9 cellular contexts compared by ENCODE assay signal in the genomic region with DNA sequence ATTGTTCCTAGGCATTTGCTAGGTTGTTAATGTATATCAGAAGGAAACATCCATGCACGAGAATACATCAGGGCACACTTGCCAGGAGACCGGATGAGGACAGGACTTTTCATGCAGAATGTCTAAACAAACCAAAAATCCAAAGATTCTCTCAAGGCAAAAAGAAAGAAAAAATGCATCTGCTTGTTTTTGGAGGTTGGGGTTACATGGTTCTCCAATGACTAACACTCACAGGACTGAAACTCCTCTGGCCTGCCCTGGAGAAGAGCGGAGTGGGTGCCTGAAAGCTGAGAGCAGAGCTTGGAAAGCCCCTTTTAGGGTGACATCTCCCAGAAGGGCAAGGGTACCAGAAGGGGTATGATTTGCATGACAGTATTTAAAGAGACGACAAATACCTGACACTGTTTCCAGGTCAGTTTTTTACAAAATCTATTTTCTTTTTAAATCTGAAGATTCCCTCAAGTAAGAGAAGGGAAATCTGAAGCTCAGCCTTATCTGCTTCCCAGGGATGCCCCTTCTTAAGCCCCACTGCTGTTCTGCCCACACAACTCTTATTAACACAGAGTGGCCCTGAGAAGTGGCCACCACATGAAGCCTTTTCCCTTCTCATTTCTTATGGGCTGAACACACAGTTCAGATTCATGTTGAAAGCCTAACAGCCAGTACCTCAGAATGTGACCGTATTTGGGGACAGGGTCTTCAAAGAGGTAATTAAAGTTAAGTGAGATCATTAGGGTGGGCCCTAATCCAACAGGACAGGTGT.
DNase-seq lines count a peak whose midpoint lies in the region; ATAC-seq, FAIRE-seq and TF ChIP-seq lines count a peak whose summit lies in the region.
"Had no signal": no experiment of that assay in that cellular context is flagged by ENCODE, and none has a peak within 500 bp of the region (broad histone marks: within the 10 kb centered on the region; RNA-seq: fewer than 3 reads in every experiment).

No MANE protein-coding gene starts in this region.

- H3K27ac Mint-ChIP-seq in activated naive CD4-positive, alpha-beta T cell treated with anti-CD3 and anti-CD28 coated beads, Interleukin-2, amount 50 U/mL, for 72 hours, result peak overlapping the region in 1 of 2 donors; percentile 55
- H3K27ac Mint-ChIP-seq in activated naive CD4-positive, alpha-beta T cell treated with anti-CD3 and anti-CD28 coated beads, Interleukin-2, amount 10 ng/mL, durations not matched to agents 7 days and 5 days, result no peak overlapping the region
- no peak overlapping the region for H3K27ac Mint-ChIP-seq in endodermal cell

- peak overlapping the region; percentile 35 for H3K9ac ChIP-seq in adipocyte (ENCODE audit: low read length)
- H3K9ac ChIP-seq in endodermal cell (ENCODE audit: extremely low read depth, low read length, poor library complexity, severe bottlenecking), result no peak overlapping the region

- H3K4me1 Mint-ChIP-seq in activated naive CD4-positive, alpha-beta T cell treated with anti-CD3 and anti-CD28 coated beads, Interleukin-2, amount 10 ng/mL, durations not matched to agents 7 days and 5 days, result no peaks in the 10 kb centered on the region
- H3K4me1 Mint-ChIP-seq in endodermal cell, result peaks cover 12% of the 10 kb centered on the region

- H3K4me1 ChIP-seq in adipocyte (ENCODE audit: control insufficient read depth, insufficient read depth, low read length) (peaks cover 35% of the 10 kb centered on the region), endodermal cell (ENCODE audit: control insufficient read depth, insufficient read depth, low read length) (peaks cover 3% of the 10 kb centered on the region), left lung (no peaks in the 10 kb centered on the region)

- H3K36me3 Mint-ChIP-seq in activated naive CD4-positive, alpha-beta T cell treated with anti-CD3 and anti-CD28 coated beads, Interleukin-2, amount 50 U/mL, for 72 hours, result peaks cover 6% of the 10 kb centered on the region in 2 donors
- peaks cover 7% of the 10 kb centered on the region for H3K36me3 Mint-ChIP-seq in activated naive CD4-positive, alpha-beta T cell treated with anti-CD3 and anti-CD28 coated beads, Interleukin-2, amount 10 ng/mL, durations not matched to agents 7 days and 5 days
- H3K36me3 Mint-ChIP-seq in endodermal cell (ENCODE audit: low read depth), result no peaks in the 10 kb centered on the region

- FAIRE-seq in HTR-8/SVneo (lab: Jason Lieb, UNC), result no peak

- H3K9me3 Mint-ChIP-seq in activated naive CD4-positive, alpha-beta T cell treated with anti-CD3 and anti-CD28 coated beads, Interleukin-2, amount 50 U/mL, for 72 hours, result no peaks in the 10 kb centered on the region
- H3K9me3 Mint-ChIP-seq in activated naive CD4-positive, alpha-beta T cell treated with anti-CD3 and anti-CD28 coated beads, Interleukin-2, amount 10 ng/mL, durations not matched to agents 7 days and 5 days, result no peaks in the 10 kb centered on the region
- no peaks in the 10 kb centered on the region for H3K9me3 Mint-ChIP-seq in endodermal cell

- H3K4me3 Mint-ChIP-seq in activated naive CD4-positive, alpha-beta T cell treated with anti-CD3 and anti-CD28 coated beads, Interleukin-2, amount 10 ng/mL, durations not matched to agents 7 days and 5 days, result no peak overlapping the region
- H3K4me3 Mint-ChIP-seq in endodermal cell, result no peak overlapping the region

- H3K4me3 ChIP-seq in adipocyte (ENCODE audit: low read length) (no peak overlapping the region), endodermal cell (ENCODE audit: low read length) (no peak overlapping the region), left lung (no peak overlapping the region)

- H3K27ac ChIP-seq in endodermal cell (ENCODE audit: low read depth, low read length) (no peak overlapping the region), left lung (no peak overlapping the region)

- CTCF ChIA-PET in activated naive CD4-positive, alpha-beta T cell treated with anti-CD3 and anti-CD28 coated beads, Interleukin-2, amount 10 ng/mL, durations not matched to agents 7 days and 5 days (lab: Charles Lee), result no interaction called here

- H3K27me3 ChIP-seq in adipocyte (replicated peaks; ENCODE audit: control insufficient read depth, insufficient read depth, low read length) (no peaks in the 10 kb centered on the region), endodermal cell (ENCODE audit: control insufficient read depth, insufficient read depth, low read length, poor library complexity, severe bottlenecking) (no peaks in the 10 kb centered on the region), left lung (no peaks in the 10 kb centered on the region)

- peak; percentile 83 to 84 for ATAC-seq in activated naive CD4-positive, alpha-beta T cell treated with anti-CD3 and anti-CD28 coated beads, Interleukin-2, amount 50 U/mL, for 72 hours
- ATAC-seq in HG02973 (IDR thresholded peaks at IDR 0.05; ENCODE audit: unreplicated experiment) (peak; percentile 64), left lung (no peak)

- H3K9me3 ChIP-seq in adipocyte (ENCODE audit: control insufficient read depth, low read length), result no peaks in the 10 kb centered on the region
- no peaks in the 10 kb centered on the region for H3K9me3 ChIP-seq in endodermal cell (ENCODE audit: control insufficient read depth, low read length)
- H3K9me3 ChIP-seq in left lung, result no peaks in the 10 kb centered on the region

- no peaks in the 10 kb centered on the region for H3K27me3 Mint-ChIP-seq in activated naive CD4-positive, alpha-beta T cell treated with anti-CD3 and anti-CD28 coated beads, Interleukin-2, amount 10 ng/mL, durations not matched to agents 7 days and 5 days
- H3K27me3 Mint-ChIP-seq in endodermal cell (ENCODE audit: insufficient read depth), result no peaks in the 10 kb centered on the region

- no peak for DNase-seq in activated naive CD4-positive, alpha-beta T cell treated with anti-CD3 and anti-CD28 coated beads, Interleukin-2, amount 50 U/mL, for 72 hours (ENCODE audit: low spot score in 2 of 2)
- no peak for DNase-seq in activated naive CD4-positive, alpha-beta T cell treated with anti-CD3 and anti-CD28 coated beads, Interleukin-2, amount 10 ng/mL, durations not matched to agents 7 days and 5 days
- DNase-seq in adipocyte (ENCODE audit: low read depth), result peak; percentile 84
- peak; percentile 49 for DNase-seq in stromal cell of bone marrow (ENCODE audit: low read depth)
- DNase-seq in endodermal cell, result no peak
- no peak for DNase-seq in left lung
- DNase-seq in HTR-8/SVneo (ENCODE audit: insufficient read length, low spot score), result no peak
- DNase-seq: COR-L47 had no signal

- TF ChIP-seq CTCF in endodermal cell (conservative IDR thresholded peaks at IDR 0.05) (no peak), left lung (IDR thresholded peaks at IDR 0.05) (no peak)

- intact Hi-C loops in left lung (cut with DNase I), result no loop called here

- WGBS in endodermal cell (ENCODE audit: insufficient coverage in 1 of 2, insufficient read length in 1 of 2), 2 experiments, result 90 to 93% methylated on average over 4 to 5 of the region's 5 CpGs

- H3K36me3 ChIP-seq in adipocyte (ENCODE audit: control insufficient read depth, insufficient read depth, low read length, severe bottlenecking), result peaks cover 9% of the 10 kb centered on the region
- no peaks in the 10 kb centered on the region for H3K36me3 ChIP-seq in endodermal cell (ENCODE audit: control insufficient read depth, insufficient read depth, low read length)
- no peaks in the 10 kb centered on the region for H3K36me3 ChIP-seq in left lung

Comparison
In these comparisons a context has a peak if more than half of its experiments do, and no peak if none do; other contexts are left out.
1. DNase-seq: peak in adipocyte (single experiment) and stromal cell of bone marrow (single experiment); none in activated naive CD4-positive, alpha-beta T cell treated with anti-CD3 and anti-CD28 coated beads, Interleukin-2, amount 50 U/mL, for 72 hours (0 of 2), activated naive CD4-positive, alpha-beta T cell treated with anti-CD3 and anti-CD28 coated beads, Interleukin-2, amount 10 ng/mL, durations not matched to agents 7 days and 5 days (single experiment), endodermal cell (single experiment), left lung (0 of 2) and HTR-8/SVneo (single experiment).